Comparison of ENCODE assay signal across 1 cellular context in genomic region chr2:64730551-64731305, GRCh38.
TF ChIP-seq lines count a peak whose summit lies in the region.

No MANE protein-coding gene starts in this region.

TF ChIP-seq in A549, 52 proteins besides CTCF, POLR2A, EP300 and RAD21 (continued from another document):
- no peak for TF ChIP-seq REST (IDR thresholded peaks at IDR 0.05)
- TF ChIP-seq ESRRA (IDR thresholded peaks at IDR 0.05; ENCODE audit: borderline replicate concordance, low read length), result no peak
- TF ChIP-seq KDM1A (IDR thresholded peaks at IDR 0.05; ENCODE audit: low read depth), result no peak
- TF ChIP-seq FOXS1 (CRISPR knock-in tag; IDR thresholded peaks at IDR 0.05), result no peak
- TF ChIP-seq ZNF302 (CRISPR knock-in tag; IDR thresholded peaks at IDR 0.05), result no peak
- TF ChIP-seq ELK1 (IDR thresholded peaks at IDR 0.05; ENCODE audit: low read depth, low read length), result no peak
TF ChIP-seq in A549: peak in this region for 0.
